ENCODE assay signal across 11 cellular contexts in genomic region chr9:120730661-120731514, GRCh38. TPM values are rescaled to one million over a fixed set of nuclear protein-coding genes. Genes with fewer than 3 reads are reported as not detected.
DNase-seq lines count a peak whose midpoint lies in the region; ATAC-seq and TF ChIP-seq lines count a peak whose summit lies in the region.
"Had no signal": no experiment of that assay in that cellular context is flagged by ENCODE, and none has a peak within 500 bp of the region (broad histone marks: within the 10 kb centered on the region; RNA-seq: fewer than 3 reads in every experiment).

No MANE protein-coding gene starts in this region.

- H3K9me3 ChIP-seq in Caco-2 (no peaks in the 10 kb centered on the region), MG63 (no peaks in the 10 kb centered on the region), lung (ENCODE audit: control insufficient read depth in 2 of 2, insufficient read depth in 1 of 2, low read length in 1 of 2) (no peaks in the 10 kb centered on the region)
- no peaks in the 10 kb centered on the region for H3K9me3 ChIP-seq in CD8-positive, alpha-beta memory T cell (ENCODE audit: low read length)

- 74 to 88% methylated on average over 7 of the region's 7 CpGs for WGBS in lung, 2 donors

- no peaks in the 10 kb centered on the region for H3K36me3 Mint-ChIP-seq in Caco-2 (ENCODE audit: insufficient read depth, unreplicated experiment)
- no peaks in the 10 kb centered on the region for H3K36me3 Mint-ChIP-seq in activated CD4-positive, alpha-beta T cell treated with anti-CD3 and anti-CD28 coated beads for 36 hours (ENCODE audit: low read depth)
- no peaks in the 10 kb centered on the region for H3K36me3 Mint-ChIP-seq in CD8-positive, alpha-beta memory T cell
- H3K36me3 Mint-ChIP-seq: IgD-negative memory B cell had no signal

- H3K4me3 Mint-ChIP-seq in Caco-2 (ENCODE audit: unreplicated experiment): no peak overlapping the region
- H3K4me3 Mint-ChIP-seq in activated CD4-positive, alpha-beta T cell treated with anti-CD3 and anti-CD28 coated beads for 36 hours: no peak overlapping the region
- no peak overlapping the region for H3K4me3 Mint-ChIP-seq in CD8-positive, alpha-beta memory T cell
- H3K4me3 Mint-ChIP-seq: activated CD8-positive, alpha-beta T cell treated with anti-CD3 and anti-CD28 coated beads, Interleukin-2, amount 10 ng/mL, durations not matched to agents 7 days and 5 days had no signal

- no peaks in the 10 kb centered on the region for H3K27me3 Mint-ChIP-seq in Caco-2 (ENCODE audit: insufficient read depth, unreplicated experiment)
- H3K27me3 Mint-ChIP-seq in activated CD4-positive, alpha-beta T cell treated with anti-CD3 and anti-CD28 coated beads for 36 hours: no peaks in the 10 kb centered on the region
- no peaks in the 10 kb centered on the region for H3K27me3 Mint-ChIP-seq in CD8-positive, alpha-beta memory T cell
- H3K27me3 Mint-ChIP-seq: IgD-negative memory B cell had no signal

- no peak overlapping the region for H3K4me3 ChIP-seq in Caco-2 (ENCODE audit: low read depth, low read length)
- no peak overlapping the region for H3K4me3 ChIP-seq in MG63
- no peak overlapping the region for H3K4me3 ChIP-seq in lung
- no peak overlapping the region for H3K4me3 ChIP-seq in CD8-positive, alpha-beta memory T cell (ENCODE audit: low read length)

- H3K4me1 ChIP-seq in Caco-2 (peaks cover 15% of the 10 kb centered on the region), lung (ENCODE audit: control insufficient read depth in 2 of 2, insufficient read depth in 2 of 2, low read length in 2 of 2) (peaks cover 0 to 6% of the 10 kb centered on the region in 2 donors)
- no peaks in the 10 kb centered on the region for H3K4me1 ChIP-seq in CD8-positive, alpha-beta memory T cell (ENCODE audit: insufficient read depth, low read length)

- H3K27me3 ChIP-seq in Caco-2 (replicated peaks; ENCODE audit: control insufficient read depth, insufficient read depth, low read length) (no peaks in the 10 kb centered on the region), MG63 (no peaks in the 10 kb centered on the region), lung (ENCODE audit: control insufficient read depth, insufficient read depth) (no peaks in the 10 kb centered on the region)
- H3K27me3 ChIP-seq in CD8-positive, alpha-beta memory T cell (ENCODE audit: insufficient read depth, low read length, poor library complexity, severe bottlenecking): no peaks in the 10 kb centered on the region

- ATAC-seq in lung (ENCODE audit: insufficient read depth, low FRiP score) (peak; percentile 58), GM18873 (IDR thresholded peaks at IDR 0.05; ENCODE audit: low FRiP score, unreplicated experiment) (no peak)
- ATAC-seq in activated CD4-positive, alpha-beta T cell treated with anti-CD3 and anti-CD28 coated beads for 36 hours: no peak
- ATAC-seq: activated CD8-positive, alpha-beta T cell treated with anti-CD3 and anti-CD28 coated beads, Interleukin-2, amount 10 ng/mL, durations not matched to agents 7 days and 5 days had no signal

- DNase-seq in Caco-2 (peak; percentile 49 to 79), MG63 (peak; percentile 98), dermis blood vessel endothelial cell (peak; percentile 95), lung (ENCODE audit: low spot score) (peak; percentile 90), NCI-H345 treated with DMSO at 0.1 percent for 48 hours (lab: John Stamatoyannopoulos, UW; ENCODE audit: unreplicated experiment) (no peak)
- no peak for DNase-seq in activated CD4-positive, alpha-beta T cell treated with anti-CD3 and anti-CD28 coated beads for 36 hours
- DNase-seq in CD8-positive, alpha-beta memory T cell: no peak
- DNase-seq: activated CD8-positive, alpha-beta T cell treated with anti-CD3 and anti-CD28 coated beads, Interleukin-2, amount 10 ng/mL, durations not matched to agents 7 days and 5 days; midbrain had no signal

- H3K4me1 Mint-ChIP-seq in Caco-2 (ENCODE audit: low read depth, unreplicated experiment): no peaks in the 10 kb centered on the region
- peaks cover 11% of the 10 kb centered on the region for H3K4me1 Mint-ChIP-seq in activated CD4-positive, alpha-beta T cell treated with anti-CD3 and anti-CD28 coated beads for 36 hours
- H3K4me1 Mint-ChIP-seq in CD8-positive, alpha-beta memory T cell: no peaks in the 10 kb centered on the region

- H3K36me3 ChIP-seq in Caco-2 (ENCODE audit: control insufficient read depth, insufficient read depth, low read length): no peaks in the 10 kb centered on the region
- H3K36me3 ChIP-seq in MG63: no peaks in the 10 kb centered on the region
- no peaks in the 10 kb centered on the region for H3K36me3 ChIP-seq in lung (ENCODE audit: control insufficient read depth in 2 of 2, insufficient read depth in 2 of 2, low read length in 2 of 2)
- no peaks in the 10 kb centered on the region for H3K36me3 ChIP-seq in CD8-positive, alpha-beta memory T cell (ENCODE audit: insufficient read depth, low read length)

- POLR2A ChIA-PET in Caco-2 (lab: Charles Lee): interaction anchor here (0.6 to 1.2 kb wide), 2 partner anchors 15 to 62 kb away, joined by 4 to 6 read pairs; partner anchors contain the start of gene FBXW2
- POLR2A ChIA-PET in activated CD4-positive, alpha-beta T cell treated with anti-CD3 and anti-CD28 coated beads for 36 hours (lab: Charles Lee): interaction anchor here (0.6 kb wide), 1 partner anchor 20 kb away, joined by 7 read pairs; no protein-coding TSS in a partner anchor
- POLR2A ChIA-PET in CD8-positive, alpha-beta memory T cell (lab: Charles Lee): no interaction called here

- no TSS peak for BruUV-seq in Caco-2 (replicated peaks; lab: Mats Ljungman, UMichigan)

- no peak overlapping the region for H3K27ac Mint-ChIP-seq in Caco-2 (ENCODE audit: unreplicated experiment)
- no peak overlapping the region for H3K27ac Mint-ChIP-seq in activated CD4-positive, alpha-beta T cell treated with anti-CD3 and anti-CD28 coated beads for 36 hours
- H3K27ac Mint-ChIP-seq in CD8-positive, alpha-beta memory T cell: peak overlapping the region in 2 of 8 donors; percentile 8 to 85
- H3K27ac Mint-ChIP-seq: activated CD8-positive, alpha-beta T cell treated with anti-CD3 and anti-CD28 coated beads, Interleukin-2, amount 10 ng/mL, durations not matched to agents 7 days and 5 days had no signal

- no peaks in the 10 kb centered on the region for H3K9me3 Mint-ChIP-seq in Caco-2 (ENCODE audit: unreplicated experiment)
- H3K9me3 Mint-ChIP-seq in activated CD4-positive, alpha-beta T cell treated with anti-CD3 and anti-CD28 coated beads for 36 hours (ENCODE audit: low read depth): no peaks in the 10 kb centered on the region
- H3K9me3 Mint-ChIP-seq in CD8-positive, alpha-beta memory T cell: no peaks in the 10 kb centered on the region
- H3K9me3 Mint-ChIP-seq: IgD-negative memory B cell had no signal

- TF ChIP-seq CTCF in Caco-2 (IDR thresholded peaks at IDR 0.05; ENCODE audit: insufficient read depth in 1 of 2, low read depth in 1 of 2, low read length in 1 of 2, severe bottlenecking in 1 of 2, unreplicated experiment in 1 of 2) (no peak), lung (IDR thresholded peaks at IDR 0.05; ENCODE audit: control extremely low read depth, extremely low read depth) (no peak)

- intact Hi-C loops in Caco-2 (cut with micrococcal nuclease; ENCODE audit: unreplicated experiment): loop anchor here (2.0 kb wide), 1 partner anchor 16 kb away; the partner anchor contains the start of gene MEGF9
- intact Hi-C loops in activated CD4-positive, alpha-beta T cell treated with anti-CD3 and anti-CD28 coated beads for 36 hours (cut with DNase I, micrococcal nuclease): no loop called here

- H3K27ac ChIP-seq in lung (ENCODE audit: low read depth in 1 of 2, low read length in 1 of 2): peak overlapping the region in 1 of 2 donors; percentile 48
- H3K27ac ChIP-seq in CD8-positive, alpha-beta memory T cell (ENCODE audit: low read depth, low read length): no peak overlapping the region

- CTCF ChIA-PET in Caco-2 (lab: Charles Lee): interaction anchor here (0.6 to 1.4 kb wide), 3 partner anchors 16 to 125 kb away, joined by 3 to 8 read pairs (median 4); no protein-coding TSS in a partner anchor
- CTCF ChIA-PET in activated CD4-positive, alpha-beta T cell treated with anti-CD3 and anti-CD28 coated beads for 36 hours (lab: Charles Lee): interaction anchor here (0.5 to 2.4 kb wide), 7 partner anchors 11 to 332 kb away, joined by 3 to 14 read pairs (median 4); partner anchors contain the start of gene MEGF9
- CTCF ChIA-PET in CD8-positive, alpha-beta memory T cell (lab: Charles Lee): interaction anchor here (1.2 kb wide), 1 partner anchor 111 kb away, joined by 3 read pairs; no protein-coding TSS in a partner anchor

RNA-seq across cellular contexts. Expression of gene MEGF9, which starts 16.6 kb away (rescaled TPM):
- total RNA-seq in Caco-2 (2022) (2.8 and 2.9 TPM in 2 replicates), dermis blood vessel endothelial cell (8.7 and 9.7 TPM in 2 replicates), lung (10 to 100 TPM; 22.0 to 48.3 TPM)
- 2.7 and 4.1 TPM in 2 replicates for total RNA-seq in MG63 (2014; rRNA removed; shearing (Covaris generic); ENCODE audit: low replicate concordance)
- 10 to 100 TPM; 19.2 to 39.2 TPM for polyA plus RNA-seq in lung
- 1 to 10 TPM; 3.3 to 3.6 TPM for total RNA-seq in activated CD4-positive, alpha-beta T cell treated with anti-CD3 and anti-CD28 coated beads for 36 hours
- 1 to 10 TPM; 6.9 to 7.0 TPM for total RNA-seq in CD8-positive, alpha-beta memory T cell
- polyA plus RNA-seq in CD8-positive, alpha-beta memory T cell: 3.9 TPM

Comparison
In these comparisons a context has a peak if more than half of its experiments do, and no peak if none do; other contexts are left out.
1. DNase-seq: peak in Caco-2 (2 of 2), MG63 (single experiment), dermis blood vessel endothelial cell (single experiment) and lung (single experiment); none in activated CD4-positive, alpha-beta T cell treated with anti-CD3 and anti-CD28 coated beads for 36 hours (single experiment), NCI-H345 treated with DMSO at 0.1 percent for 48 hours (single experiment) and CD8-positive, alpha-beta memory T cell (0 of 5).